8 cellular contexts compared by ENCODE assay signal in genomic region chr1:29124366-29125236, GRCh38. TPM values are rescaled to one million over a fixed set of nuclear protein-coding genes. Genes with fewer than 3 reads are reported as not detected.
DNase-seq lines count a peak whose midpoint lies in the region; ATAC-seq and TF ChIP-seq lines count a peak whose summit lies in the region.

No MANE protein-coding gene starts in this region.

- DNase-seq in BJ (ENCODE audit: low read depth) (no peak), chondrocyte (ENCODE audit: low spot score) (peak; percentile 95), left lobe of liver (ENCODE audit: low spot score) (peak; percentile 68)
- DNase-seq in activated CD4-positive, CD25-positive, alpha-beta regulatory T cell treated with anti-CD3 and anti-CD28 coated beads, Interleukin-2, amount 50 U/mL, for 72 hours = peak; percentile 60
- peak; percentile 32 to 69 (median 40) for DNase-seq in stimulated activated CD4-positive, alpha-beta T cell treated with anti-CD3 and anti-CD28 coated beads, TNF-alpha, amount 100 ng/mL, for 24 hours (ENCODE audit: low read depth in 3 of 3)

- ATAC-seq in left lobe of liver = peak; percentile 63
- no peak for ATAC-seq in HG03457 (IDR thresholded peaks at IDR 0.05; ENCODE audit: unreplicated experiment)
- ATAC-seq in GM18519 (IDR thresholded peaks at IDR 0.05; ENCODE audit: low FRiP score, unreplicated experiment) = no peak

- H3K27me3 ChIP-seq in BJ (ENCODE audit: control insufficient read depth, insufficient read depth, low read length) (0 out of 2 replicates have a peak, but pooled peaks cover 2% of the 10 kb centered on the region), HUES48 (ENCODE audit: control insufficient read depth, insufficient read depth, low read length) (peaks cover 24% of the 10 kb centered on the region)

- CTCF ChIA-PET in BJ (lab: Yijun Ruan, JAX) = interaction anchor here (0.7 to 2.8 kb wide), 9 partner anchors 10 to 247 kb away, joined by 3 to 16 read pairs (median 4); no protein-coding TSS in a partner anchor

- H3K4me1 Mint-ChIP-seq in chondrocyte (ENCODE audit: low read depth) = peaks cover 16% of the 10 kb centered on the region

- H3K36me3 Mint-ChIP-seq in chondrocyte (ENCODE audit: low read depth) = no peaks in the 10 kb centered on the region

- POLR2A ChIA-PET in BJ (lab: Charles Lee) = interaction anchor here (0.5 to 1.0 kb wide), 2 partner anchors 56 to 1977 kb away, joined by 3 to 4 read pairs; no protein-coding TSS in a partner anchor

- TF ChIP-seq CTCF in BJ (IDR thresholded peaks at IDR 0.05; ENCODE audit: insufficient read depth, low read depth, low read length) (peak; percentile 69), chondrocyte (IDR thresholded peaks at IDR 0.05) (peak; percentile 89)

- H3K36me3 ChIP-seq in BJ (ENCODE audit: control insufficient read depth, insufficient read depth, low read length) = peaks cover 7% of the 10 kb centered on the region
- 0 out of 2 replicates have a peak, but pooled peaks cover 6% of the 10 kb centered on the region for H3K36me3 ChIP-seq in HUES48 (ENCODE audit: control insufficient read depth, insufficient read depth, low read length)

- H3K4me3 ChIP-seq in BJ (ENCODE audit: low read depth, low read length) = peak overlapping the region; percentile 79
- H3K4me3 ChIP-seq in HUES48 (ENCODE audit: low read depth, low read length) = peak overlapping the region; percentile 65

- H3K9me3 Mint-ChIP-seq in chondrocyte (ENCODE audit: low read depth) = no peaks in the 10 kb centered on the region

- peak overlapping the region; percentile 73 for H3K4me3 Mint-ChIP-seq in chondrocyte (ENCODE audit: unreplicated experiment)

- H3K9me3 ChIP-seq in HUES48 (ENCODE audit: control insufficient read depth, insufficient read depth, low read length) = no peaks in the 10 kb centered on the region

- peak overlapping the region; percentile 72 for H3K9ac ChIP-seq in HUES48 (ENCODE audit: low read depth, low read length)

- peak overlapping the region; percentile 83 for H3K27ac ChIP-seq in HUES48 (ENCODE audit: low read depth, low read length)

- H3K4me1 ChIP-seq in HUES48 (ENCODE audit: control insufficient read depth, insufficient read depth, low read length) = peaks cover 17% of the 10 kb centered on the region; the same call in 1 of the 2 replicates

- H3K27me3 Mint-ChIP-seq in chondrocyte (ENCODE audit: low read depth) = no peaks in the 10 kb centered on the region

- peak overlapping the region; percentile 83 for H3K27ac Mint-ChIP-seq in chondrocyte (ENCODE audit: unreplicated experiment)

RNA-seq across cellular contexts. Expression of gene TMEM200B, which starts 0.9 kb away (rescaled TPM):
- polyA plus RNA-seq in BJ (2011; rRNA removed) = 16.3 and 18.8 TPM in 2 replicates
- 6.6 and 6.8 TPM in 2 replicates for polyA minus RNA-seq in BJ (2011; rRNA and poly(A)+ RNA removed)
- 11.7 to 15.4 TPM (median 13.8 TPM) in 3 replicates for total RNA-seq in chondrocyte
- 2.0 TPM for total RNA-seq in left lobe of liver

RNA-seq across cellular contexts. Expression of gene SRSF4, which starts 57.1 kb away (rescaled TPM):
- 19.6 and 30.7 TPM in 2 replicates for polyA plus RNA-seq in BJ (2011; rRNA removed)
- 20.5 and 22.7 TPM in 2 replicates for polyA minus RNA-seq in BJ (2011; rRNA and poly(A)+ RNA removed)
- total RNA-seq in chondrocyte (49.1 to 65.2 TPM (median 50.1 TPM) in 3 replicates), left lobe of liver (33.0 TPM)
